ENCODE assay signal across 27 cellular contexts in genomic region chr9:1328341-1328740, GRCh38.
"Had no signal": no experiment of that assay in that cellular context is flagged by ENCODE, and none has a peak within 500 bp of the region (broad histone marks: within the 10 kb centered on the region; RNA-seq: fewer than 3 reads in every experiment).

No MANE protein-coding gene starts in this region.

- H3K27ac Mint-ChIP-seq: activated CD4-positive, alpha-beta memory T cell treated with anti-CD3 and anti-CD28 coated beads, Interleukin-2, amount 10 ng/mL, durations not matched to agents 7 days and 5 days; activated CD4-positive, alpha-beta T cell treated with anti-CD3 and anti-CD28 coated beads for 36 hours; activated naive CD4-positive, alpha-beta T cell treated with anti-CD3 and anti-CD28 coated beads for 36 hours; activated naive CD8-positive, alpha-beta T cell; activated T-helper 17 cell treated with anti-CD3 and anti-CD28 coated beads, Interleukin-2, amount 50 U/mL, for 72 hours; brain had no signal

- H3K27me3 ChIP-seq: MG63 had no signal

- H3K4me3 Mint-ChIP-seq: activated CD4-positive, alpha-beta memory T cell treated with anti-CD3 and anti-CD28 coated beads, Interleukin-2, amount 10 ng/mL, durations not matched to agents 7 days and 5 days; activated CD4-positive, alpha-beta T cell treated with anti-CD3 and anti-CD28 coated beads for 36 hours; activated naive CD4-positive, alpha-beta T cell treated with anti-CD3 and anti-CD28 coated beads for 36 hours; activated naive CD8-positive, alpha-beta T cell; activated T-helper 17 cell treated with anti-CD3 and anti-CD28 coated beads, Interleukin-2, amount 50 U/mL, for 72 hours; brain; central memory CD8-positive, alpha-beta T cell had no signal

- H3K36me3 ChIP-seq: MG63, WERI-Rb-1 had no signal

- H3K27ac ChIP-seq: SK-N-MC, WERI-Rb-1 had no signal

- DNase-seq: activated CD4-positive, alpha-beta memory T cell treated with anti-CD3 and anti-CD28 coated beads, Interleukin-2, amount 10 ng/mL, durations not matched to agents 7 days and 5 days; activated CD4-positive, alpha-beta T cell treated with anti-CD3 and anti-CD28 coated beads for 36 hours; activated CD4-positive, alpha-beta T cell treated with anti-CD3 and anti-CD28 coated beads, Interleukin-2, amount 50 U/mL, for 1 hour; activated gamma-delta T cell; activated naive CD4-positive, alpha-beta T cell treated with anti-CD3 and anti-CD28 coated beads for 36 hours; activated T-cell treated with anti-CD3 and anti-CD28 coated beads for 4 hours; activated T-cell treated with anti-CD3 and anti-CD28 coated beads, Interleukin-2, amount 50 U/mL, for 48 hours; amygdala; KG1; MG63; NCI-H1105; NCI-H1436; NCI-H1694 treated with DMSO at 0.1 percent for 48 hours; NCI-H2029 treated with DMSO at 0.1 percent for 48 hours; NCI-H510A treated with DMSO at 0.1 percent for 48 hours; NCI-H69; OCI-M1; RPMI8226; T-helper 1 cell; WERI-Rb-1 had no signal

- ATAC-seq: activated CD4-positive, alpha-beta T cell treated with anti-CD3 and anti-CD28 coated beads for 36 hours; activated T-helper 17 cell treated with anti-CD3 and anti-CD28 coated beads, Interleukin-2, amount 50 U/mL, for 72 hours; Panc1; Right ventricle myocardium inferior had no signal

- H3K9me3 ChIP-seq: MG63 had no signal

- H3K36me3 Mint-ChIP-seq: activated naive CD8-positive, alpha-beta T cell; brain had no signal

- H3K4me1 Mint-ChIP-seq: activated CD4-positive, alpha-beta memory T cell treated with anti-CD3 and anti-CD28 coated beads, Interleukin-2, amount 10 ng/mL, durations not matched to agents 7 days and 5 days; activated CD4-positive, alpha-beta T cell treated with anti-CD3 and anti-CD28 coated beads for 36 hours; activated T-helper 17 cell treated with anti-CD3 and anti-CD28 coated beads, Interleukin-2, amount 50 U/mL, for 72 hours; brain; central memory CD8-positive, alpha-beta T cell had no signal

- H3K9me3 Mint-ChIP-seq: activated CD4-positive, alpha-beta memory T cell treated with anti-CD3 and anti-CD28 coated beads, Interleukin-2, amount 10 ng/mL, durations not matched to agents 7 days and 5 days; activated naive CD4-positive, alpha-beta T cell treated with anti-CD3 and anti-CD28 coated beads for 36 hours; activated T-helper 17 cell treated with anti-CD3 and anti-CD28 coated beads, Interleukin-2, amount 50 U/mL, for 72 hours; brain; central memory CD8-positive, alpha-beta T cell had no signal

- H3K4me3 ChIP-seq: MG63, SK-N-MC had no signal

- H3K27me3 Mint-ChIP-seq: activated CD4-positive, alpha-beta memory T cell treated with anti-CD3 and anti-CD28 coated beads, Interleukin-2, amount 10 ng/mL, durations not matched to agents 7 days and 5 days; activated CD4-positive, alpha-beta T cell treated with anti-CD3 and anti-CD28 coated beads for 36 hours; activated naive CD8-positive, alpha-beta T cell; central memory CD8-positive, alpha-beta T cell had no signal
